In the genomic region with DNA sequence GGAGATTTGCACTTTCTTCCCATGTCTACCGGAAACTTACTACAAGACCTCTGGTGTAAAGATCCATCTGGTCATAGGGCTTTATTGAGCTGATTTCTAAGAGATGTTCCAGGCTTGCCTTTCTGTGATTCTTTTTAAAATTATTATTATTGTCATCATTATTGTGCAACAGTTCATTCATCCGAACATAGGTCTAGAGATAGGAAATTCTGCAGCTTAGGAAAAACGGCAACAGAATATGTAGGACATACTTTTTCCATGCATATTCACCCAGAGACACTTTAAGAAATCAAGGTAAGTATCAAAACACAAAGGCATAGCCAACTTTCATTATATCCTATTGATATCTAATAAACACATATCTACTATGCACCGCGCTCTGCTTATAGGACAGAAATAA, we compare ENCODE assay signal across 22 cellular contexts.
A peak's percentile ranks its signal among the peaks of the same experiment; 100 is the strongest.
DNase-seq lines count a peak whose midpoint lies in the region; ATAC-seq and TF ChIP-seq lines count a peak whose summit lies in the region.
"Had no signal": no experiment of that assay in that cellular context is flagged by ENCODE, and none has a peak within 500 bp of the region (broad histone marks: within the 10 kb centered on the region; RNA-seq: fewer than 3 reads in every experiment).

No MANE protein-coding gene starts in this region.

- no peak for TF ChIP-seq RAD21 in IMR-90 (IDR thresholded peaks at IDR 0.05; ENCODE audit: low read length)

- H3K27me3 Mint-ChIP-seq in dendritic cell treated with granulocyte-macrophage colony-stimulating factor and Interleukin-4, amounts not matched to agents 40 ng/mL and 50 ng/mL, for 4 days: peaks cover 1% of the 10 kb centered on the region
- no peaks in the 10 kb centered on the region for H3K27me3 Mint-ChIP-seq in stimulated activated naive B cell treated with anti-CD40 and anti-IgM and Interleukin-4, amounts not matched to agents 10 μg/mL and 1 μg/mL and 100 μg/mL, for 72 hours
- no peaks in the 10 kb centered on the region for H3K27me3 Mint-ChIP-seq in T-cell
- H3K27me3 Mint-ChIP-seq: CD4-positive, CD25-positive, alpha-beta regulatory T cell had no signal

- POLR2A ChIA-PET in IMR-90 (lab: Charles Lee; ENCODE audit: unreplicated experiment): interaction anchor here (0.5 kb wide), 1 partner anchor 39 kb away, joined by 4 read pairs; no protein-coding TSS in a partner anchor
- POLR2A ChIA-PET in T-cell (lab: Charles Lee): no interaction called here

- peak overlapping the region; percentile 82 for H3K27ac Mint-ChIP-seq in dendritic cell treated with granulocyte-macrophage colony-stimulating factor and Interleukin-4, amounts not matched to agents 40 ng/mL and 50 ng/mL, for 4 days
- no peak overlapping the region for H3K27ac Mint-ChIP-seq in stimulated activated naive B cell treated with anti-CD40 and anti-IgM and Interleukin-4, amounts not matched to agents 10 μg/mL and 1 μg/mL and 100 μg/mL, for 72 hours
- no peak overlapping the region for H3K27ac Mint-ChIP-seq in T-cell
- H3K27ac Mint-ChIP-seq: GM23338, HFFc6 had no signal

- H3K23ac ChIP-seq in IMR-90 (ENCODE audit: low read depth, low read length): no peak overlapping the region

- no peak for TF ChIP-seq CTCF in IMR-90 (conservative IDR thresholded peaks at IDR 0.05; ENCODE audit: low read depth, low read length)

- H3K9me1 ChIP-seq in IMR-90 (ENCODE audit: insufficient read depth, low read length): no peaks in the 10 kb centered on the region

- H3K79me1 ChIP-seq in IMR-90 (ENCODE audit: low read depth in 1 of 2, low read length in 2 of 2): no peaks in the 10 kb centered on the region

- H3K4me1 ChIP-seq in BLaER1 treated with 17β-estradiol and CSF1 and Interleukin-3, amounts not matched to agents 10 nM and 100 nM: peaks cover 36 to 100% (median 74%) of the 10 kb centered on the region in 10 experiments
- H3K4me1 ChIP-seq in IMR-90 (ENCODE audit: control insufficient read depth, insufficient read depth, low read length): no peaks in the 10 kb centered on the region; the same call in 1 of the 2 replicates
- H3K4me1 ChIP-seq: HAP-1 had no signal

- no peak for TF ChIP-seq POLR2A in IMR-90 (IDR thresholded peaks at IDR 0.05; ENCODE audit: low read depth, low read length)

- H2AFZ ChIP-seq in IMR-90 (replicated peaks; ENCODE audit: low read length, poor library complexity): no peak overlapping the region
- H2AFZ ChIP-seq: PC-9 had no signal

- no peaks in the 10 kb centered on the region for H4K20me1 ChIP-seq in BLaER1 treated with 17β-estradiol and CSF1 and Interleukin-3, amounts not matched to agents 10 nM and 100 nM
- no peaks in the 10 kb centered on the region for H4K20me1 ChIP-seq in IMR-90 (ENCODE audit: insufficient read depth, low read length)

- CTCF ChIA-PET in IMR-90 (lab: Yijun Ruan, JAX): interaction anchor here (1.0 kb wide), 1 partner anchor 13 kb away, joined by 3 read pairs; no protein-coding TSS in a partner anchor
- CTCF ChIA-PET in T-cell (lab: Charles Lee): no interaction called here

- in situ Hi-C loops in IMR-90 (cut with MboI; ENCODE audit: low sequenced_read_pairs): no loop called here

- H3K36me3 Mint-ChIP-seq in dendritic cell treated with granulocyte-macrophage colony-stimulating factor and Interleukin-4, amounts not matched to agents 40 ng/mL and 50 ng/mL, for 4 days (ENCODE audit: low read depth): peaks cover 6% of the 10 kb centered on the region
- peaks cover 3 to 4% of the 10 kb centered on the region in 2 donors for H3K36me3 Mint-ChIP-seq in stimulated activated naive B cell treated with anti-CD40 and anti-IgM and Interleukin-4, amounts not matched to agents 10 μg/mL and 1 μg/mL and 100 μg/mL, for 72 hours
- no peaks in the 10 kb centered on the region for H3K36me3 Mint-ChIP-seq in T-cell
- H3K36me3 Mint-ChIP-seq: CD4-positive, CD25-positive, alpha-beta regulatory T cell had no signal

- no peak overlapping the region for H3K56ac ChIP-seq in IMR-90 (ENCODE audit: extremely low read depth, insufficient read depth, low read length)

- no peak overlapping the region for H2BK5ac ChIP-seq in IMR-90 (ENCODE audit: low read depth, low read length, poor library complexity, severe bottlenecking)

- no peak overlapping the region for H2BK120ac ChIP-seq in IMR-90 (ENCODE audit: low read depth, low read length)

- peak overlapping the region in 8 of 11 experiments; percentile 41 to 77 (median 68); a peak in 14 of 22 replicates for H3K9ac ChIP-seq in BLaER1 treated with 17β-estradiol and CSF1 and Interleukin-3, amounts not matched to agents 10 nM and 100 nM
- H3K9ac ChIP-seq in IMR-90 (ENCODE audit: low read depth, low read length): no peak overlapping the region
- H3K9ac ChIP-seq: KMS-11 had no signal

- no peak overlapping the region for H3K4me3 Mint-ChIP-seq in dendritic cell treated with granulocyte-macrophage colony-stimulating factor and Interleukin-4, amounts not matched to agents 40 ng/mL and 50 ng/mL, for 4 days
- H3K4me3 Mint-ChIP-seq in stimulated activated naive B cell treated with anti-CD40 and anti-IgM and Interleukin-4, amounts not matched to agents 10 μg/mL and 1 μg/mL and 100 μg/mL, for 72 hours: peak overlapping the region; percentile 19 to 20
- H3K4me3 Mint-ChIP-seq in T-cell: no peak overlapping the region
- H3K4me3 Mint-ChIP-seq: CD4-positive, CD25-positive, alpha-beta regulatory T cell; GM23338; HFFc6 had no signal

- H3K18ac ChIP-seq in IMR-90 (ENCODE audit: low read depth, low read length): no peak overlapping the region

- no TSS peak for BruUV-seq in IMR-90 (replicated peaks; lab: Mats Ljungman, UMichigan)

- peak overlapping the region in 10 of 11 experiments; percentile 47 to 90 (median 81); a peak in 19 of 22 replicates for H3K27ac ChIP-seq in BLaER1 treated with 17β-estradiol and CSF1 and Interleukin-3, amounts not matched to agents 10 nM and 100 nM
- H3K27ac ChIP-seq in IMR-90 (ENCODE audit: insufficient read depth, low read length): no peak overlapping the region
- H3K27ac ChIP-seq: KMS-11, PC-9 had no signal

- H3K9me3 Mint-ChIP-seq in dendritic cell treated with granulocyte-macrophage colony-stimulating factor and Interleukin-4, amounts not matched to agents 40 ng/mL and 50 ng/mL, for 4 days: no peaks in the 10 kb centered on the region
- H3K9me3 Mint-ChIP-seq in stimulated activated naive B cell treated with anti-CD40 and anti-IgM and Interleukin-4, amounts not matched to agents 10 μg/mL and 1 μg/mL and 100 μg/mL, for 72 hours: peaks cover 0 to 4% of the 10 kb centered on the region in 2 donors
- H3K9me3 Mint-ChIP-seq in T-cell: peaks cover 0 to 5% (median 4%) of the 10 kb centered on the region in 3 donors
- H3K9me3 Mint-ChIP-seq: GM23338, HFFc6 had no signal

- no peaks in the 10 kb centered on the region for H3K36me3 ChIP-seq in BLaER1 treated with 17β-estradiol and CSF1 and Interleukin-3, amounts not matched to agents 10 nM and 100 nM
- no peaks in the 10 kb centered on the region for H3K36me3 ChIP-seq in IMR-90 (ENCODE audit: control insufficient read depth, insufficient read depth, low read length)
- H3K36me3 ChIP-seq: HAP-1 had no signal

- no peak overlapping the region for H4K5ac ChIP-seq in IMR-90 (ENCODE audit: low read depth, low read length)

- H3K14ac ChIP-seq in IMR-90 (replicated peaks; ENCODE audit: low read depth, low read length): no peak overlapping the region

- intact Hi-C loops in IMR-90 (cut with micrococcal nuclease): no loop called here
- intact Hi-C loops in dendritic cell treated with granulocyte-macrophage colony-stimulating factor and Interleukin-4, amounts not matched to agents 40 ng/mL and 50 ng/mL, for 4 days (cut with micrococcal nuclease): no loop called here

- H2AK5ac ChIP-seq in IMR-90 (ENCODE audit: low read depth, low read length): no peak overlapping the region

- H2BK15ac ChIP-seq in IMR-90 (ENCODE audit: low read depth, low read length): no peak overlapping the region

- DNase-seq in IMR-90: no peak
- DNase-seq in stimulated activated naive B cell treated with anti-CD40 and anti-IgM and Interleukin-4, amounts not matched to agents 10 μg/mL and 1 μg/mL and 100 μg/mL, for 72 hours: no peak
- no peak for DNase-seq in NOMO-1 treated with DMSO at 0.1 percent for 48 hours (lab: John Stamatoyannopoulos, UW; ENCODE audit: unreplicated experiment)
- no peak for DNase-seq in activated T-cell treated with anti-CD3 and anti-CD28 coated beads, Interleukin-2, amount 50 U/mL, for 48 hours
- DNase-seq in T-cell: no peak
- DNase-seq: CD4-positive, CD25-positive, alpha-beta regulatory T cell; DMS153; HFFc6; NCI-H1105 treated with DMSO at 0.1 percent for 48 hours; NCI-H146; NCI-H1930; NCI-H2107; NCI-H524; NCI-H748 treated with DMSO at 0.1 percent for 48 hours; PC-9; Right ventricle myocardium superior; T-helper 1 cell had no signal

- peaks cover 0 to 5% (median 0%) of the 10 kb centered on the region in 11 experiments; a peak in 4 of 22 replicates for H3K9me3 ChIP-seq in BLaER1 treated with 17β-estradiol and CSF1 and Interleukin-3, amounts not matched to agents 10 nM and 100 nM (replicated peaks in 1 of 11)
- H3K9me3 ChIP-seq in IMR-90 (ENCODE audit: control insufficient read depth, insufficient read depth, low read length): no peaks in the 10 kb centered on the region
- H3K9me3 ChIP-seq: HAP-1 had no signal

- no peak overlapping the region for H4K8ac ChIP-seq in IMR-90 (ENCODE audit: low read depth in 2 of 2, low read length in 2 of 2)

- dilution Hi-C loops in IMR-90 (cut with HindIII; ENCODE audit: low sequenced_read_pairs, unreplicated experiment): no loop called here

- no CpG with 5 or more reads among the region's 5 CpGs for WGBS in IMR-90 (ENCODE audit: extremely low coverage in 2 of 2, insufficient read length in 1 of 2), 2 experiments

- no peaks in the 10 kb centered on the region for H3K27me3 ChIP-seq in BLaER1 treated with 17β-estradiol and CSF1 and Interleukin-3, amounts not matched to agents 10 nM and 100 nM
- H3K27me3 ChIP-seq in IMR-90 (ENCODE audit: control insufficient read depth, insufficient read depth, low read length): no peaks in the 10 kb centered on the region

- peak overlapping the region; percentile 77 to 96 (median 90) for H3K4me2 ChIP-seq in BLaER1 treated with 17β-estradiol and CSF1 and Interleukin-3, amounts not matched to agents 10 nM and 100 nM
- H3K4me2 ChIP-seq in IMR-90 (ENCODE audit: low read depth, low read length): no peak overlapping the region
- H3K4me2 ChIP-seq: GM23338, KMS-11, PC-9 had no signal

- H4K91ac ChIP-seq in IMR-90 (ENCODE audit: insufficient read depth, low read depth, low read length): no peak overlapping the region

- peaks cover 71% of the 10 kb centered on the region for H3K4me1 Mint-ChIP-seq in dendritic cell treated with granulocyte-macrophage colony-stimulating factor and Interleukin-4, amounts not matched to agents 40 ng/mL and 50 ng/mL, for 4 days (ENCODE audit: low read depth)
- peaks cover 42 to 70% of the 10 kb centered on the region in 2 donors for H3K4me1 Mint-ChIP-seq in stimulated activated naive B cell treated with anti-CD40 and anti-IgM and Interleukin-4, amounts not matched to agents 10 μg/mL and 1 μg/mL and 100 μg/mL, for 72 hours
- peaks cover 0 to 6% (median 0%) of the 10 kb centered on the region in 3 donors for H3K4me1 Mint-ChIP-seq in T-cell
- H3K4me1 Mint-ChIP-seq: CD4-positive, CD25-positive, alpha-beta regulatory T cell had no signal

- ATAC-seq in IMR-90 (ENCODE audit: low read depth) (no peak), T-cell (replicated peaks in 1 of 4) (no peak)
- no peak for ATAC-seq in stimulated activated naive B cell treated with anti-CD40 and anti-IgM and Interleukin-4, amounts not matched to agents 10 μg/mL and 1 μg/mL and 100 μg/mL, for 72 hours (replicated peaks)
- ATAC-seq: GM23338 had no signal

- no peak overlapping the region for H2AK9ac ChIP-seq in IMR-90 (replicated peaks; ENCODE audit: low read depth, low read length, poor library complexity)

- no peak overlapping the region for H3K4ac ChIP-seq in IMR-90 (ENCODE audit: low read depth, low read length)

- H2BK20ac ChIP-seq in IMR-90 (ENCODE audit: low read depth, low read length): no peak overlapping the region

- H3K4me3 ChIP-seq in BLaER1 treated with 17β-estradiol and CSF1 and Interleukin-3, amounts not matched to agents 10 nM and 100 nM: peak overlapping the region in 2 of 10 experiments; percentile 7 to 10; a peak in 3 of 20 replicates
- no peak overlapping the region for H3K4me3 ChIP-seq in IMR-90 (ENCODE audit: insufficient read depth, low read depth, low read length)
- H3K4me3 ChIP-seq: GM23338, HAP-1, PC-9 had no signal

Comparison
In these comparisons a context has a peak if more than half of its experiments do, and no peak if none do; other contexts are left out.
1. H3K4me3 Mint-ChIP-seq: peak in stimulated activated naive B cell treated with anti-CD40 and anti-IgM and Interleukin-4, amounts not matched to agents 10 μg/mL and 1 μg/mL and 100 μg/mL, for 72 hours (2 of 2); none in dendritic cell treated with granulocyte-macrophage colony-stimulating factor and Interleukin-4, amounts not matched to agents 40 ng/mL and 50 ng/mL, for 4 days (single experiment) and T-cell (0 of 3).